8 cellular contexts compared by ENCODE assay signal in genomic region chr3:136249593-136250225, GRCh38. TPM values are rescaled to one million over a fixed set of nuclear protein-coding genes. Genes with fewer than 3 reads are reported as not detected.
DNase-seq lines count a peak whose midpoint lies in the region; ATAC-seq and TF ChIP-seq lines count a peak whose summit lies in the region.

No MANE protein-coding gene starts in this region.

- H3K4me2 ChIP-seq in mammary epithelial cell (ENCODE audit: insufficient read depth, low read depth, low read length), result peak overlapping the region; percentile 48

- H3K4me3 ChIP-seq in AG10803 (ENCODE audit: low read length) (peak overlapping the region; percentile 77), mammary epithelial cell (replicated peaks in 1 of 3; ENCODE audit: insufficient read depth in 1 of 3, low read depth in 2 of 3, low read length in 3 of 3) (peak overlapping the region; percentile 63 to 74 (median 71)), muscle layer of duodenum (ENCODE audit: low read depth in 1 of 2, low read length in 2 of 2) (peak overlapping the region; percentile 84 to 91)
- peak overlapping the region; percentile 84 for H3K4me3 ChIP-seq in Jurkat, Clone E6-1 (ENCODE audit: low read length)

- 55% methylated on average over 6 of the region's 11 CpGs for WGBS in mammary epithelial cell (ENCODE audit: low coverage, missing lambda C conversion rate)

- dilution Hi-C loops in mammary epithelial cell (cut with HindIII; ENCODE audit: low sequenced_read_pairs), result loop anchor here (5.0 kb wide), 1 partner anchor 57 kb away; no protein-coding TSS in a partner anchor

- H3K27me3 ChIP-seq in mammary epithelial cell (ENCODE audit: insufficient read depth, low read length) (no peaks in the 10 kb centered on the region), muscle layer of duodenum (ENCODE audit: low read depth, low read length) (no peaks in the 10 kb centered on the region)

- H2AFZ ChIP-seq in mammary epithelial cell (ENCODE audit: low read depth, low read length), result peak overlapping the region; percentile 96

- BruUV-seq in mammary epithelial cell (replicated peaks; lab: Mats Ljungman, UMichigan), result no TSS peak

- H4K20me1 ChIP-seq in mammary epithelial cell (ENCODE audit: insufficient read depth, low read length), result no peaks in the 10 kb centered on the region

- TF ChIP-seq CTCF in AG10803 (conservative IDR thresholded peaks at IDR 0.05; ENCODE audit: low read length) (no peak), mammary epithelial cell (conservative IDR thresholded peaks at IDR 0.05 in 1 of 2, IDR thresholded peaks at IDR 0.05 in 1 of 2; ENCODE audit: extremely low read depth in 1 of 2, insufficient read depth in 1 of 2, low read depth in 1 of 2, low read length in 2 of 2) (no peak)

- no peaks in the 10 kb centered on the region for H3K9me3 ChIP-seq in mammary epithelial cell (replicated peaks; ENCODE audit: insufficient read depth, low read length)
- H3K9me3 ChIP-seq in muscle layer of duodenum (ENCODE audit: control insufficient read depth in 1 of 2, low read length in 2 of 2), result no peaks in the 10 kb centered on the region

- H3K79me2 ChIP-seq in mammary epithelial cell (ENCODE audit: insufficient read depth, low read length), result peaks cover 24% of the 10 kb centered on the region

- peak overlapping the region; percentile 39 for H3K27ac ChIP-seq in mammary epithelial cell (ENCODE audit: insufficient read depth, low read depth, low read length)
- peak overlapping the region; percentile 85 for H3K27ac ChIP-seq in muscle layer of duodenum (ENCODE audit: low read length)

- no peak for DNase-seq in AG10803 (ENCODE audit: low read depth)
- DNase-seq in Jurkat, Clone E6-1 (ENCODE audit: low read depth, low spot score), result no peak
- DNase-seq in mammary epithelial cell, result no peak
- no peak for DNase-seq in NCI-H82 treated with DMSO at 0.1 percent for 48 hours (lab: John Stamatoyannopoulos, UW; ENCODE audit: unreplicated experiment)
- no peak for DNase-seq in NCI-H2029 (lab: John Stamatoyannopoulos, UW)
- DNase-seq in stimulated activated CD4-positive, alpha-beta T cell treated with anti-CD3 and anti-CD28 coated beads, Interleukin-4, amount 100 ng/mL, for 1 hour, result no peak

- intact Hi-C loops in mammary epithelial cell (cut with micrococcal nuclease), result loop anchor here (1.0 to 5.0 kb wide), 5 partner anchors 53 to 503 kb away; partner anchors contain the start of genes MSL2 and STAG1

- in situ Hi-C loops in mammary epithelial cell (cut with MboI; ENCODE audit: low sequenced_read_pairs in 2 of 2), result no loop called here

- no peak for ATAC-seq in HG03135 (IDR thresholded peaks at IDR 0.05; ENCODE audit: unreplicated experiment)

- H3K4me1 ChIP-seq in mammary epithelial cell (ENCODE audit: insufficient read depth, low read length), result peaks cover 13% of the 10 kb centered on the region
- H3K4me1 ChIP-seq in muscle layer of duodenum (ENCODE audit: control insufficient read depth in 1 of 2, insufficient read depth in 2 of 2, low read length in 2 of 2), result peaks cover 8 to 16% of the 10 kb centered on the region in 2 donors

- peak overlapping the region; percentile 35 for H3K9ac ChIP-seq in mammary epithelial cell (ENCODE audit: insufficient read depth, low read length)

- H3K36me3 ChIP-seq in mammary epithelial cell (ENCODE audit: insufficient read depth, low read length) (no peaks in the 10 kb centered on the region), muscle layer of duodenum (ENCODE audit: control insufficient read depth in 1 of 2, insufficient read depth in 2 of 2, low read length in 2 of 2) (no peaks in the 10 kb centered on the region)

- CTCF ChIA-PET in mammary epithelial cell (lab: Charles Lee; ENCODE audit: low non-redundant PET), result no interaction called here

RNA-seq across cellular contexts. Expression of gene PCCB, which starts 0.4 kb away (rescaled TPM):
- polyA plus RNA-seq in Jurkat, Clone E6-1 (2012; ENCODE audit: insufficient read depth, insufficient read length), result 202 TPM
- 10 to 100 TPM; 29.7 to 35.5 TPM for total RNA-seq in mammary epithelial cell
- 46.3 TPM for polyA plus RNA-seq in mammary epithelial cell
- 82.4 TPM for polyA minus RNA-seq in mammary epithelial cell

RNA-seq across cellular contexts. Expression of gene MSL2, which starts 53.6 kb away (rescaled TPM):
- 36.5 TPM for polyA plus RNA-seq in Jurkat, Clone E6-1 (2012; ENCODE audit: insufficient read depth, insufficient read length)
- total RNA-seq in mammary epithelial cell, result 10 to 100 TPM; 15.2 to 20.7 TPM
- polyA plus RNA-seq in mammary epithelial cell, result 9.3 TPM
- 37.2 TPM for polyA minus RNA-seq in mammary epithelial cell
